In genomic region chr4:20381005-20381404, GRCh38 we compare ENCODE assay signal across 25 cellular contexts.
"Had no signal": no experiment of that assay in that cellular context is flagged by ENCODE, and none has a peak within 500 bp of the region (broad histone marks: within the 10 kb centered on the region; RNA-seq: fewer than 3 reads in every experiment).

No MANE protein-coding gene starts in this region.

- H3K9me3 Mint-ChIP-seq: dendritic cell treated with granulocyte-macrophage colony-stimulating factor and Interleukin-4, amounts not matched to agents 40 ng/mL and 50 ng/mL, for 4 days; memory B cell had no signal

- H3K27me3 Mint-ChIP-seq: dendritic cell treated with granulocyte-macrophage colony-stimulating factor and Interleukin-4, amounts not matched to agents 40 ng/mL and 50 ng/mL, for 4 days had no signal

- H3K36me3 Mint-ChIP-seq: immature natural killer cell; memory B cell; naive thymus-derived CD4-positive, alpha-beta T cell had no signal

- H3K4me1 Mint-ChIP-seq: immature natural killer cell; memory B cell; naive thymus-derived CD4-positive, alpha-beta T cell had no signal

- H3K4me2 ChIP-seq: hepatocyte had no signal

- H3K4me3 ChIP-seq: colonic mucosa, dorsolateral prefrontal cortex, esophagus muscularis mucosa, gastroesophageal sphincter, heart left ventricle, hepatocyte, left lung, lung had no signal

- H3K4me3 Mint-ChIP-seq: dendritic cell treated with granulocyte-macrophage colony-stimulating factor and Interleukin-4, amounts not matched to agents 40 ng/mL and 50 ng/mL, for 4 days; immature natural killer cell; memory B cell; naive thymus-derived CD4-positive, alpha-beta T cell had no signal

- FAIRE-seq: endothelial cell of umbilical vein had no signal

- H3K27me3 ChIP-seq: colonic mucosa, dorsolateral prefrontal cortex, esophagus muscularis mucosa, foreskin keratinocyte, gastroesophageal sphincter, heart left ventricle, hepatocyte, left lung had no signal

- ATAC-seq: foreskin keratinocyte; gastroesophageal sphincter; heart left ventricle; left lung; left ventricle myocardium superior; naive thymus-derived CD4-positive, alpha-beta T cell had no signal

- H3K79me2 ChIP-seq: hepatocyte had no signal

- H3K36me3 ChIP-seq: colonic mucosa, esophagus muscularis mucosa, gastroesophageal sphincter, heart left ventricle, left lung had no signal

- DNase-seq: colonic mucosa; cortex of kidney; dorsolateral prefrontal cortex; effector CD4-positive, alpha-beta T cell; effector memory CD4-positive, alpha-beta T cell; foreskin keratinocyte; heart left ventricle; hypothalamus; immature natural killer cell; islet precursor cell; kidney; kidney glomerular epithelial cell; left lung; left ventricle myocardium superior; mammary epithelial cell; mesendoderm; midbrain; naive thymus-derived CD4-positive, alpha-beta T cell had no signal

- H2AFZ ChIP-seq: hepatocyte had no signal

- H3K4me1 ChIP-seq: colonic mucosa, foreskin keratinocyte, heart left ventricle, left lung had no signal

- H3K9me3 ChIP-seq: colonic mucosa, esophagus muscularis mucosa, gastroesophageal sphincter, heart left ventricle, left lung had no signal

- H3K27ac ChIP-seq: colonic mucosa, dorsolateral prefrontal cortex, esophagus muscularis mucosa, foreskin keratinocyte, gastroesophageal sphincter, heart left ventricle, hepatocyte, left lung had no signal
